Comparison of ENCODE assay signal across 3 cellular contexts in the genomic region with DNA sequence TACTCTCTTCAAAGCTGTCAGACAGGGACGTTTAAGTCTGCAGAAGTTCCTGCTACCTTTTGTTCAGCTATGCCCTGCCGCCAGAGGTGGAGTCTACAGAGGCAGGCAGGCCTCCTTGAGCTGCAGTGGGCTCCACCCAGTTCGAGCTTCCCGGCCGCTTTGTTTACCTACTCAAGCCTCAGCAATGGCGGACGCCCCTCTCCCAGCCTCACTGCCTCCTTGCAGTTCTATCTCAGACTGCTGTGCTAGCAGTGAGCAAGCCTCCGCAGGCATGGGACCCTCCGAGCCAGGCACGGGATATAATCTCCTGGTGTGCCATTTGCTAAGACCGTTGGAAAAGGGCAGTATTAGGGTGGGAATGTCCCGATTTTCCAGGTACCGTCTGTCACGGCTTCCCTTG. TPM values are rescaled to one million over a fixed set of nuclear protein-coding genes. Genes with fewer than 3 reads are reported as not detected.
DNase-seq lines count a peak whose midpoint lies in the region; ATAC-seq and TF ChIP-seq lines count a peak whose summit lies in the region.
"Not testable (repeated sequence)": the region's sequence is repeated elsewhere in the genome, so short reads cannot be mapped to it uniquely, and the experiment has no call there.
"Had no signal": no experiment of that assay in that cellular context is flagged by ENCODE, and none has a peak within 500 bp of the region (broad histone marks: within the 10 kb centered on the region; RNA-seq: fewer than 3 reads in every experiment).

No MANE protein-coding gene starts in this region.

- TF ChIP-seq CTCF in endothelial cell (IDR thresholded peaks at IDR 0.05; ENCODE audit: unreplicated experiment), result not testable (repeated sequence)

- DNase-seq in endothelial cell (ENCODE audit: low spot score), result not testable (repeated sequence)
- DNase-seq in Right ventricle myocardium inferior (ENCODE audit: missing footprints), result peak; percentile 54

- H3K36me3 Mint-ChIP-seq in endothelial cell (ENCODE audit: low read depth, unreplicated experiment), result peaks cover 59% of the 10 kb centered on the region

- H3K4me1 Mint-ChIP-seq in endothelial cell (ENCODE audit: unreplicated experiment), result not testable (repeated sequence)

- not testable (repeated sequence) for H3K9me3 Mint-ChIP-seq in endothelial cell (ENCODE audit: unreplicated experiment)

- not testable (repeated sequence) for ATAC-seq in Right ventricle myocardium inferior

- peak overlapping the region; percentile 85 for H3K4me3 Mint-ChIP-seq in endothelial cell (ENCODE audit: unreplicated experiment)

- intact Hi-C loops in Right ventricle myocardium inferior (cut with DNase I), result not testable (repeated sequence)

- H3K27me3 Mint-ChIP-seq in endothelial cell (ENCODE audit: unreplicated experiment), result not testable (repeated sequence)

- not testable (repeated sequence) for H3K27ac Mint-ChIP-seq in endothelial cell (ENCODE audit: unreplicated experiment)

RNA-seq across cellular contexts. Expression of a gene that starts 20.9 kb away (rescaled TPM):
- total RNA-seq in endothelial cell (ENCODE audit: unreplicated experiment) (10.3 TPM), Right ventricle myocardium inferior (3.5 TPM)
- total RNA-seq: B cell had no signal

RNA-seq across cellular contexts. Expression of a gene that starts 29.9 kb away (rescaled TPM):
- total RNA-seq in endothelial cell (ENCODE audit: unreplicated experiment), result 108 TPM
- total RNA-seq in Right ventricle myocardium inferior, result 24.8 TPM

RNA-seq across cellular contexts. Expression of a gene that starts 39.9 kb away (rescaled TPM):
- total RNA-seq in endothelial cell (ENCODE audit: unreplicated experiment), result 12.7 TPM
- 0.51 TPM for total RNA-seq in Right ventricle myocardium inferior

RNA-seq across cellular contexts. Expression of a gene that starts 53.0 kb away (rescaled TPM):
- total RNA-seq in endothelial cell (ENCODE audit: unreplicated experiment) (20.4 TPM), Right ventricle myocardium inferior (24.5 TPM)

RNA-seq across cellular contexts. Expression of a gene that starts 58.2 kb away (rescaled TPM):
- total RNA-seq in endothelial cell (ENCODE audit: unreplicated experiment), result 7.7 TPM
- 15.3 TPM for total RNA-seq in Right ventricle myocardium inferior
